Comparison of ENCODE assay signal across 9 cellular contexts in genomic region chr17:43019418-43019817, GRCh38. TPM values are rescaled to one million over a fixed set of nuclear protein-coding genes. Genes with fewer than 3 reads are reported as not detected.
DNase-seq lines count a peak whose midpoint lies in the region; ATAC-seq and TF ChIP-seq lines count a peak whose summit lies in the region.
"Had no signal": no experiment of that assay in that cellular context is flagged by ENCODE, and none has a peak within 500 bp of the region (broad histone marks: within the 10 kb centered on the region; RNA-seq: fewer than 3 reads in every experiment).

No MANE protein-coding gene starts in this region.

- H3K27me3 ChIP-seq in ACC112 (ENCODE audit: insufficient read depth, low read length) (no peaks in the 10 kb centered on the region), IMR-90 (ENCODE audit: control insufficient read depth, insufficient read depth, low read length) (no peaks in the 10 kb centered on the region), duodenal mucosa (ENCODE audit: control insufficient read depth in 1 of 2, insufficient read depth in 2 of 2, low read length in 2 of 2) (no peaks in the 10 kb centered on the region)

- H3K27ac Mint-ChIP-seq in natural killer cell treated with Interleukin-12 subunit alpha and Interleukin-12 subunit beta and Interleukin-15 and Interleukin-18, amount 100 ng/mL, for 72 hours = no peak overlapping the region

- H3K36me3 ChIP-seq in ACC112 (ENCODE audit: insufficient read depth, low read length) (peaks cover 17% of the 10 kb centered on the region; the same call in 1 of the 2 replicates), IMR-90 (ENCODE audit: control insufficient read depth, insufficient read depth, low read length) (peaks cover 40% of the 10 kb centered on the region), duodenal mucosa (ENCODE audit: control insufficient read depth in 1 of 2, insufficient read depth in 2 of 2, low read length in 2 of 2) (peaks cover 12 to 22% of the 10 kb centered on the region in 2 donors)

- H3K79me2 ChIP-seq in ACC112 (ENCODE audit: control insufficient read depth, insufficient read depth, low read length, unreplicated experiment) = peaks cover 32% of the 10 kb centered on the region

- no peak for DNase-seq in IMR-90
- DNase-seq in natural killer cell treated with Interleukin-12 subunit alpha and Interleukin-12 subunit beta and Interleukin-15 and Interleukin-18, amount 100 ng/mL, for 72 hours (ENCODE audit: low spot score) = no peak
- DNase-seq in NCI-H146 treated with DMSO at 0.1 percent for 48 hours (lab: John Stamatoyannopoulos, UW; ENCODE audit: unreplicated experiment) = no peak
- DNase-seq: DMS53 had no signal

- peak overlapping the region; percentile 75 for H2AK5ac ChIP-seq in IMR-90 (ENCODE audit: low read depth, low read length)

- no CpG with 5 or more reads among the region's 7 CpGs for WGBS in IMR-90 (ENCODE audit: extremely low coverage in 2 of 2, insufficient read length in 1 of 2), 2 experiments

- CTCF ChIA-PET in IMR-90 (lab: Yijun Ruan, JAX) = no interaction called here

- no peaks in the 10 kb centered on the region for H3K27me3 Mint-ChIP-seq in natural killer cell treated with Interleukin-12 subunit alpha and Interleukin-12 subunit beta and Interleukin-15 and Interleukin-18, amount 100 ng/mL, for 72 hours

- no TSS peak for BruUV-seq in IMR-90 (replicated peaks; lab: Mats Ljungman, UMichigan)

- in situ Hi-C loops in IMR-90 (cut with MboI; ENCODE audit: low sequenced_read_pairs) = no loop called here

- peaks cover 15 to 63% of the 10 kb centered on the region in 2 experiments; a peak in 3 of 4 replicates for H3K79me1 ChIP-seq in IMR-90 (ENCODE audit: low read depth in 1 of 2, low read length in 2 of 2)

- H3K18ac ChIP-seq in IMR-90 (ENCODE audit: low read depth, low read length) = no peak overlapping the region

- 0 out of 2 replicates have a peak overlapping the region, but pooled peaks have one; percentile 3 for H2BK20ac ChIP-seq in IMR-90 (ENCODE audit: low read depth, low read length)

- no peak for TF ChIP-seq RAD21 in IMR-90 (IDR thresholded peaks at IDR 0.05; ENCODE audit: low read length)

- H3K4me3 ChIP-seq in ACC112 (ENCODE audit: low read depth, low read length) (peak overlapping the region; percentile 98), IMR-90 (ENCODE audit: insufficient read depth, low read depth, low read length) (no peak overlapping the region), duodenal mucosa (ENCODE audit: low read depth in 1 of 2, low read length in 2 of 2) (peak overlapping the region in 1 of 2 donors; percentile 42)

- H3K4me1 Mint-ChIP-seq in natural killer cell treated with Interleukin-12 subunit alpha and Interleukin-12 subunit beta and Interleukin-15 and Interleukin-18, amount 100 ng/mL, for 72 hours (ENCODE audit: low read depth in 2 of 2) = peaks cover 9 to 26% of the 10 kb centered on the region in 2 donors

- H3K9ac ChIP-seq in IMR-90 (ENCODE audit: low read depth, low read length) (peak overlapping the region; percentile 16; the same call in 1 of the 2 replicates), duodenal mucosa (ENCODE audit: low read depth in 1 of 2, low read length in 2 of 2) (peak overlapping the region; percentile 16 to 55)

- H3K56ac ChIP-seq in IMR-90 (ENCODE audit: extremely low read depth, insufficient read depth, low read length) = no peak overlapping the region

- dilution Hi-C loops in IMR-90 (cut with HindIII; ENCODE audit: low sequenced_read_pairs, unreplicated experiment) = no loop called here

- H3K4me1 ChIP-seq in ACC112 (ENCODE audit: control insufficient read depth, insufficient read depth, low read length, unreplicated experiment) (peaks cover 34% of the 10 kb centered on the region), IMR-90 (ENCODE audit: control insufficient read depth, insufficient read depth, low read length) (peaks cover 12% of the 10 kb centered on the region), duodenal mucosa (ENCODE audit: control insufficient read depth in 1 of 2, insufficient read depth in 2 of 2, low read length in 2 of 2) (peaks cover 15 to 42% of the 10 kb centered on the region in 2 donors)

- peak overlapping the region; percentile 41 for H3K4me3 Mint-ChIP-seq in natural killer cell treated with Interleukin-12 subunit alpha and Interleukin-12 subunit beta and Interleukin-15 and Interleukin-18, amount 100 ng/mL, for 72 hours

- POLR2A ChIA-PET in IMR-90 (lab: Charles Lee; ENCODE audit: unreplicated experiment) = no interaction called here

- H2AK9ac ChIP-seq in IMR-90 (replicated peaks; ENCODE audit: low read depth, low read length, poor library complexity) = peak overlapping the region; percentile 92

- peak overlapping the region; percentile 71; the same call in 1 of the 2 replicates for H3K14ac ChIP-seq in IMR-90 (replicated peaks; ENCODE audit: low read depth, low read length)

- peaks cover 32% of the 10 kb centered on the region; the same call in 1 of the 2 replicates for H4K20me1 ChIP-seq in IMR-90 (ENCODE audit: insufficient read depth, low read length)

- peaks cover 23% of the 10 kb centered on the region for H3K9me1 ChIP-seq in IMR-90 (ENCODE audit: insufficient read depth, low read length)

- H3K9me3 ChIP-seq in IMR-90 (ENCODE audit: control insufficient read depth, insufficient read depth, low read length) (no peaks in the 10 kb centered on the region), duodenal mucosa (ENCODE audit: control insufficient read depth in 1 of 2, low read length in 2 of 2) (no peaks in the 10 kb centered on the region)

- peak overlapping the region; percentile 87; the same call in 1 of the 2 replicates for H3K23ac ChIP-seq in IMR-90 (ENCODE audit: low read depth, low read length)

- H3K27ac ChIP-seq in ACC112 (ENCODE audit: low read depth, low read length) (peak overlapping the region; percentile 85; the same call in 1 of the 2 replicates), IMR-90 (ENCODE audit: insufficient read depth, low read length) (no peak overlapping the region), duodenal mucosa (ENCODE audit: low read depth, low read length) (no peak overlapping the region)

- H3K4ac ChIP-seq in IMR-90 (ENCODE audit: low read depth, low read length) = peak overlapping the region; percentile 81

- H2BK5ac ChIP-seq in IMR-90 (ENCODE audit: low read depth, low read length, poor library complexity, severe bottlenecking) = no peak overlapping the region

- ATAC-seq in IMR-90 (ENCODE audit: low read depth) (no peak), HG03139 (IDR thresholded peaks at IDR 0.05; ENCODE audit: unreplicated experiment) (no peak), GM21390 (IDR thresholded peaks at IDR 0.05; ENCODE audit: unreplicated experiment) (no peak), GM18873 (IDR thresholded peaks at IDR 0.05; ENCODE audit: low FRiP score, unreplicated experiment) (no peak)
- no peak for ATAC-seq in natural killer cell treated with Interleukin-12 subunit alpha and Interleukin-12 subunit beta and Interleukin-15 and Interleukin-18, amount 100 ng/mL, for 72 hours

- H2BK15ac ChIP-seq in IMR-90 (ENCODE audit: low read depth, low read length) = peak overlapping the region; percentile 87; the same call in 2 of the 3 replicates

- no peaks in the 10 kb centered on the region for H3K9me3 Mint-ChIP-seq in natural killer cell treated with Interleukin-12 subunit alpha and Interleukin-12 subunit beta and Interleukin-15 and Interleukin-18, amount 100 ng/mL, for 72 hours

- H4K91ac ChIP-seq in IMR-90 (ENCODE audit: insufficient read depth, low read depth, low read length) = peak overlapping the region; percentile 44

- H2AFZ ChIP-seq in ACC112 (ENCODE audit: low read length, unreplicated experiment) (no peak overlapping the region), IMR-90 (replicated peaks; ENCODE audit: low read length, poor library complexity) (peak overlapping the region; percentile 54)

- no peak for TF ChIP-seq POLR2A in IMR-90 (IDR thresholded peaks at IDR 0.05; ENCODE audit: low read depth, low read length)

- peak overlapping the region; percentile 37; the same call in 1 of the 2 replicates for H2BK120ac ChIP-seq in IMR-90 (ENCODE audit: low read depth, low read length)

- no peak for TF ChIP-seq CTCF in IMR-90 (conservative IDR thresholded peaks at IDR 0.05; ENCODE audit: low read depth, low read length)

- H4K8ac ChIP-seq in IMR-90 (ENCODE audit: low read depth in 2 of 2, low read length in 2 of 2) = peak overlapping the region; percentile 44 to 58; a peak in 2 of 4 replicates

- intact Hi-C loops in IMR-90 (cut with micrococcal nuclease) = no loop called here

- H3K36me3 Mint-ChIP-seq in natural killer cell treated with Interleukin-12 subunit alpha and Interleukin-12 subunit beta and Interleukin-15 and Interleukin-18, amount 100 ng/mL, for 72 hours = no peaks in the 10 kb centered on the region

- 0 out of 2 replicates have a peak overlapping the region, but pooled peaks have one; percentile 6 for H4K5ac ChIP-seq in IMR-90 (ENCODE audit: low read depth, low read length)

- peak overlapping the region; percentile 35; the same call in 1 of the 2 replicates for H3K4me2 ChIP-seq in IMR-90 (ENCODE audit: low read depth, low read length)

RNA-seq across cellular contexts. Expression of gene VAT1, which starts 2.8 kb away (rescaled TPM):
- 81.1 and 101 TPM in 2 replicates for total RNA-seq in IMR-90 (2012; rRNA removed)
- polyA plus RNA-seq in IMR-90 (2012; rRNA removed) = 97.3 and 108 TPM in 2 replicates
- polyA plus RNA-seq in IMR-90 (2012; cell fraction: cytosol; rRNA removed) = 71.0 and 147 TPM in 2 replicates
- 52.1 and 70.3 TPM in 2 replicates for polyA plus RNA-seq in IMR-90 (2012; cell fraction: nucleus; rRNA removed; ENCODE audit: low replicate concordance)
- 10 to 100 TPM in 1 of 2 donors, 1 to 10 TPM in 1; 9.0 to 19.0 TPM for total RNA-seq in natural killer cell treated with Interleukin-12 subunit alpha and Interleukin-12 subunit beta and Interleukin-15 and Interleukin-18, amount 100 ng/mL, for 72 hours

RNA-seq across cellular contexts. Expression of gene RND2, which starts 5.6 kb away (rescaled TPM):
- 1.1 TPM in 2 replicates for total RNA-seq in IMR-90 (2012; rRNA removed)
- 1.8 and 1.9 TPM in 2 replicates for polyA plus RNA-seq in IMR-90 (2012; rRNA removed)
- 2.1 and 2.5 TPM in 2 replicates for polyA plus RNA-seq in IMR-90 (2012; cell fraction: cytosol; rRNA removed)
- polyA plus RNA-seq in IMR-90 (2012; cell fraction: nucleus; rRNA removed; ENCODE audit: low replicate concordance) = 0.89 and 1.0 TPM in 2 replicates
- total RNA-seq in natural killer cell treated with Interleukin-12 subunit alpha and Interleukin-12 subunit beta and Interleukin-15 and Interleukin-18, amount 100 ng/mL, for 72 hours = not detected

RNA-seq across cellular contexts. Expression of gene IFI35, which starts 12.8 kb away (rescaled TPM):
- total RNA-seq in IMR-90 (2012; rRNA removed) = 13.1 and 17.0 TPM in 2 replicates
- 15.0 and 15.8 TPM in 2 replicates for polyA plus RNA-seq in IMR-90 (2012; rRNA removed)
- polyA plus RNA-seq in IMR-90 (2012; cell fraction: cytosol; rRNA removed) = 24.0 and 28.4 TPM in 2 replicates
- 20.7 and 29.0 TPM in 2 replicates for polyA plus RNA-seq in IMR-90 (2012; cell fraction: nucleus; rRNA removed; ENCODE audit: low replicate concordance)
- total RNA-seq in natural killer cell treated with Interleukin-12 subunit alpha and Interleukin-12 subunit beta and Interleukin-15 and Interleukin-18, amount 100 ng/mL, for 72 hours = 10 to 100 TPM; 65.0 to 82.7 TPM

RNA-seq across cellular contexts. Expression of gene RPL27, which starts 21.2 kb away (rescaled TPM):
- 1,595 and 1,663 TPM in 2 replicates for total RNA-seq in IMR-90 (2012; rRNA removed)
- 2,806 and 4,622 TPM in 2 replicates for polyA plus RNA-seq in IMR-90 (2012; rRNA removed)
- 1,884 and 2,403 TPM in 2 replicates for polyA plus RNA-seq in IMR-90 (2012; cell fraction: cytosol; rRNA removed)
- 413 and 1,434 TPM in 2 replicates for polyA plus RNA-seq in IMR-90 (2012; cell fraction: nucleus; rRNA removed; ENCODE audit: low replicate concordance)
- 100 to 1,000 TPM; 619 to 763 TPM for total RNA-seq in natural killer cell treated with Interleukin-12 subunit alpha and Interleukin-12 subunit beta and Interleukin-15 and Interleukin-18, amount 100 ng/mL, for 72 hours

RNA-seq across cellular contexts. Expression of gene RUNDC1, which starts 39.1 kb away (rescaled TPM):
- total RNA-seq in IMR-90 (2012; rRNA removed) = 7.0 and 8.1 TPM in 2 replicates
- polyA plus RNA-seq in IMR-90 (2012; rRNA removed) = 7.4 and 7.9 TPM in 2 replicates
- polyA plus RNA-seq in IMR-90 (2012; cell fraction: cytosol; rRNA removed) = 6.5 and 6.6 TPM in 2 replicates
- 6.6 and 7.1 TPM in 2 replicates for polyA plus RNA-seq in IMR-90 (2012; cell fraction: nucleus; rRNA removed; ENCODE audit: low replicate concordance)
- 10 to 100 TPM; 17.9 to 19.0 TPM for total RNA-seq in natural killer cell treated with Interleukin-12 subunit alpha and Interleukin-12 subunit beta and Interleukin-15 and Interleukin-18, amount 100 ng/mL, for 72 hours
